9 cellular contexts compared by ENCODE assay signal in the genomic region with DNA sequence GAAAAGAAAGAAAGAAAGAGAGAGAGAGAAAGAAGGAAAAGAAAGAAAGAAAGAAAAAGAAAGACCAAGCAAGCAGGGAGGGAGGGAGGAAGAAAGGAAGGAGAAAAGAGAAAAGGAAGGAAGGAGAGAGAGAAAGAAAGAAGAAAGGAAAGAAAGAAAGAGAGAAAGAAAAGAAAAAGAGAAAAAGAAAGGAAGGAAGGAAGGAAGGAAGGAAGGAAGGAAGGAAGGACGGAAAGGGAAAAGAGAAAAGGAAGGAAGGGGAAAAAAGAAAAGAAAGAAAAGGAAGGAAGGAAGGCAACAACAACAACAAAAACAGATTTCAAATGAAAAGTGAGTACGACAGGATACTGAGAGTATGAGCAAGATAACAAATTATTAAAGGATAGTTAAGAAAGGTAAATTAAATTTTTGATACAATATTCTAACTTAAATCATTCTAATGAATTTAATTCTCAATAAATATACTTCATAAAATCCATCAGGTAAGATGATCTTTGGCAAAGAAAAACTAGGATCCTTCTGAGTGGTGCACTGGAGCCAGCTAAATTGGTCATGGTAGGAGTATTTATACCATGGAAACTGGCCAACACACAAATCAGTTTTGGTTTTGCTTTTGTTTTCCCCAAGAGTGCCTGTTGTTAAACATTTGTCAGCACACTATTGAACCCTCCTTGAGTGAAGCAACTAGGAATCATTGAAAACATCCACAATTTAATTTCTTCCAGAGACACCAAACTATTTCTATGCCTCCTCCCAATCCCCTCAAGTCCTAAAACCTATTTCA. TPM values are rescaled to one million over a fixed set of nuclear protein-coding genes. Genes with fewer than 3 reads are reported as not detected.
DNase-seq lines count a peak whose midpoint lies in the region; ATAC-seq, FAIRE-seq and TF ChIP-seq lines count a peak whose summit lies in the region.
"Had no signal": no experiment of that assay in that cellular context is flagged by ENCODE, and none has a peak within 500 bp of the region (broad histone marks: within the 10 kb centered on the region; RNA-seq: fewer than 3 reads in every experiment).

No MANE protein-coding gene starts in this region.

- peaks cover 17% of the 10 kb centered on the region for H3K4me1 ChIP-seq in keratinocyte (ENCODE audit: control insufficient read depth, extremely low read depth, insufficient read depth, low read length)
- H3K4me1 ChIP-seq in ovary (ENCODE audit: insufficient read depth): no peaks in the 10 kb centered on the region

- CTCF ChIA-PET in activated B cell treated with CpG ODN at 0.5 μM for 24 hours (lab: Charles Lee): no interaction called here

- no peaks in the 10 kb centered on the region for H4K20me1 ChIP-seq in keratinocyte (ENCODE audit: control insufficient read depth, extremely low read depth, insufficient read depth, low read length)

- FAIRE-seq in keratinocyte (lab: Jason Lieb, UNC): no peak

- dilution Hi-C loops in keratinocyte (cut with MboI; ENCODE audit: extremely low pct_ligation_motif_present, low sequenced_read_pairs): no loop called here

- no peak for TF ChIP-seq POLR2A in ovary (IDR thresholded peaks at IDR 0.05)

- H3K36me3 Mint-ChIP-seq in activated B cell treated with CpG ODN at 0.5 μM for 24 hours (ENCODE audit: low read depth): no peaks in the 10 kb centered on the region

- no peak overlapping the region for H2AFZ ChIP-seq in keratinocyte (ENCODE audit: control insufficient read depth, low read length)

- intact Hi-C loops in activated B cell treated with CpG ODN at 0.5 μM for 24 hours (cut with micrococcal nuclease) (loop anchor here (5.0 kb wide), 1 partner anchor 40 kb away; no protein-coding TSS in a partner anchor), ovary (cut with DNase I) (no loop called here)

- TF ChIP-seq EP300 in ovary (IDR thresholded peaks at IDR 0.05): no peak

- H3K4me3 Mint-ChIP-seq in activated B cell treated with CpG ODN at 0.5 μM for 24 hours: peak overlapping the region; percentile 2
- H3K4me3 Mint-ChIP-seq: neural crest cell had no signal

- H3K27me3 ChIP-seq in keratinocyte (ENCODE audit: control insufficient read depth, extremely low read depth, insufficient read depth, low read length) (no peaks in the 10 kb centered on the region), ovary (no peaks in the 10 kb centered on the region)

- H3K9me3 ChIP-seq in keratinocyte (ENCODE audit: control insufficient read depth, low read depth, low read length) (no peaks in the 10 kb centered on the region), ovary (no peaks in the 10 kb centered on the region)

- peak; percentile 93 for ATAC-seq in GM19467 (IDR thresholded peaks at IDR 0.05; ENCODE audit: unreplicated experiment)
- ATAC-seq in HG03520 (IDR thresholded peaks at IDR 0.05; ENCODE audit: unreplicated experiment): peak; percentile 88
- ATAC-seq in activated B cell treated with CpG ODN at 0.5 μM for 24 hours (ENCODE audit: low read depth): peak; percentile 60

- H3K9me3 Mint-ChIP-seq in activated B cell treated with CpG ODN at 0.5 μM for 24 hours: peaks cover 2% of the 10 kb centered on the region

- WGBS in ovary, 3 donors: 86 to 93% (median 90%) methylated on average over 2 of the region's 2 CpGs

- no peaks in the 10 kb centered on the region for H3K9me1 ChIP-seq in keratinocyte (ENCODE audit: control insufficient read depth, extremely low read depth, insufficient read depth, low read length)

- no peak overlapping the region for H3K9ac ChIP-seq in keratinocyte (ENCODE audit: control insufficient read depth, extremely low read depth, insufficient read depth, low read length)

- DNase-seq in Caki2 (ENCODE audit: low read depth): peak; percentile 48
- DNase-seq in activated B cell treated with CpG ODN at 0.5 μM for 24 hours: no peak
- no peak for DNase-seq in keratinocyte (ENCODE audit: low read depth, low spot score)
- no peak for DNase-seq in ovary
- DNase-seq in HT-29 (ENCODE audit: low spot score): no peak
- DNase-seq in stimulated activated CD4-positive, alpha-beta T cell treated with anti-CD3 and anti-CD28 coated beads, Interleukin-2, amount 100 ng/mL, for 48 hours: no peak

- peaks cover 1% of the 10 kb centered on the region for H3K27me3 Mint-ChIP-seq in activated B cell treated with CpG ODN at 0.5 μM for 24 hours

- H3K4me3 ChIP-seq in keratinocyte (ENCODE audit: control insufficient read depth in 2 of 3, extremely low read depth in 1 of 3, insufficient read depth in 2 of 3, low read depth in 1 of 3, low read length in 3 of 3): peak overlapping the region in 2 of 3 experiments; percentile 12 to 22
- H3K4me3 ChIP-seq in ovary: no peak overlapping the region

- H3K4me2 ChIP-seq in keratinocyte (ENCODE audit: control insufficient read depth, extremely low read depth, insufficient read depth, low read depth, low read length): peak overlapping the region; percentile 68

- peak; percentile 3 for TF ChIP-seq CTCF in activated B cell treated with CpG ODN at 0.5 μM for 24 hours (IDR thresholded peaks at IDR 0.05)
- TF ChIP-seq CTCF in keratinocyte (optimal IDR thresholded peaks at IDR 0.05 in 1 of 3, IDR thresholded peaks at IDR 0.05 in 1 of 3, conservative IDR thresholded peaks at IDR 0.05 in 1 of 3; ENCODE audit: extremely low read depth in 1 of 3, insufficient read depth in 2 of 3, low read length in 3 of 3): no peak
- no peak for TF ChIP-seq CTCF in ovary (IDR thresholded peaks at IDR 0.05)

- peak overlapping the region; percentile 15 for H3K27ac Mint-ChIP-seq in activated B cell treated with CpG ODN at 0.5 μM for 24 hours

- POLR2A ChIA-PET in activated B cell treated with CpG ODN at 0.5 μM for 24 hours (lab: Charles Lee): no interaction called here

- H3K4me1 Mint-ChIP-seq in activated B cell treated with CpG ODN at 0.5 μM for 24 hours: peaks cover 36% of the 10 kb centered on the region
- H3K4me1 Mint-ChIP-seq: neural crest cell had no signal

- in situ Hi-C loops in Caki2 (cut with HindIII; ENCODE audit: low pct_unique_long_range_greater_than_20kb, low sequenced_read_pairs): no loop called here

- no peaks in the 10 kb centered on the region for H3K79me2 ChIP-seq in keratinocyte (ENCODE audit: control insufficient read depth, insufficient read depth, low read length)

- peak overlapping the region; percentile 16 for H3K27ac ChIP-seq in keratinocyte (ENCODE audit: control insufficient read depth, insufficient read depth, low read length)
- no peak overlapping the region for H3K27ac ChIP-seq in ovary

- H3K36me3 ChIP-seq in keratinocyte (ENCODE audit: control insufficient read depth in 2 of 2, extremely low read depth in 1 of 2, insufficient read depth in 2 of 2, low read length in 2 of 2) (no peaks in the 10 kb centered on the region), ovary (no peaks in the 10 kb centered on the region)

RNA-seq across cellular contexts. Expression of gene DYRK2, which starts 56.1 kb away (rescaled TPM):
- 54.9 and 58.0 TPM in 2 replicates for total RNA-seq in Caki2 (2014; rRNA removed; shearing (Covaris generic); ENCODE audit: low replicate concordance)
- 37.6 and 40.3 TPM in 2 replicates for total RNA-seq in activated B cell treated with CpG ODN at 0.5 μM for 24 hours
- polyA plus RNA-seq in keratinocyte: 22.1 to 22.7 TPM (median 22.1 TPM) in 3 replicates
- polyA plus RNA-seq in keratinocyte (2011; ENCODE audit: low read depth): 8.7 TPM
- polyA plus RNA-seq in keratinocyte (2011; cell fraction: cytosol; rRNA removed): 11.9 and 14.9 TPM in 2 replicates
- 24.2 and 25.2 TPM in 2 replicates for polyA plus RNA-seq in keratinocyte (2011; cell fraction: nucleus; rRNA removed)
- polyA plus RNA-seq in keratinocyte (2012; ENCODE audit: low replicate concordance): 8.5 and 18.2 TPM in 2 replicates
- 37.4 to 53.0 TPM (median 43.3 TPM) in 3 replicates for polyA minus RNA-seq in keratinocyte
- 15.2 TPM for polyA minus RNA-seq in keratinocyte (2011; cell fraction: cytosol; rRNA and poly(A)+ RNA removed)
- polyA minus RNA-seq in keratinocyte (2011; cell fraction: nucleus; rRNA and poly(A)+ RNA removed): 19.2 and 30.8 TPM in 2 replicates
- total RNA-seq in ovary: 10 to 100 TPM; 10.1 to 23.6 (median 20.2) TPM
- 10 to 100 TPM in 1 of 2 donors, 1 to 10 TPM in 1; 7.4 to 15.4 TPM for polyA plus RNA-seq in ovary
- total RNA-seq in HT-29 (2014; rRNA removed; shearing (Covaris generic)): 55.1 and 67.1 TPM in 2 replicates
